Comparison of ENCODE assay signal across 26 cellular contexts in the genomic region with DNA sequence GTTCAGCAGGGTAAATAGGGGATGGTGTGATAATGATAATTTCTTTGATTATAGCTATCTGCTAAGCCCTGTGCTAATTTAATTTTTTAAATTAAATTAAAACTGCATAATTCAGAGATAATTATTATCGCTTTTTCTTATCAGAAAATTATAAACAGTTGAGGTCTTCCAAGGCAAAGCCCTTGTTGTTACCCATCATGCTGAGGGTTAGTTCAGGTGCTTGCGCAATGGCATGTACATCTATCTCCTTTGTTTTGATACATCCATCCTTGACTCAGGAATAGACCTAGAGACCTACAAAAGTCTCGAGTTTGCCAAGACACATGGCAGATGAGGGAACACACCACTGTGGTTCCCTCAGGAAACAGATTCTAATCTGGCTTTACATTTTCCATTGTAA.
DNase-seq lines count a peak whose midpoint lies in the region; ATAC-seq, FAIRE-seq and TF ChIP-seq lines count a peak whose summit lies in the region.
"Had no signal": no experiment of that assay in that cellular context is flagged by ENCODE, and none has a peak within 500 bp of the region (broad histone marks: within the 10 kb centered on the region; RNA-seq: fewer than 3 reads in every experiment).

No MANE protein-coding gene starts in this region.

- H3K23me2 ChIP-seq in H1 (ENCODE audit: low read depth, low read length), result no peaks in the 10 kb centered on the region

- CTCF ChIA-PET in HepG2 (lab: Yijun Ruan, JAX; ENCODE audit: low intra/inter-chr PET ratio, low total read pairs), result no interaction called here
- CTCF ChIA-PET in IMR-90 (lab: Yijun Ruan, JAX), result interaction anchor here (1.6 kb wide), 1 partner anchor 10 kb away, joined by 4 read pairs; no protein-coding TSS in a partner anchor
- CTCF ChIA-PET in H1 (lab: Charles Lee; ENCODE audit: partially characterized antibody), result interaction anchor here (2.3 kb wide), 1 partner anchor 11 kb away, joined by 19 read pairs; no protein-coding TSS in a partner anchor

- no peak for TF ChIP-seq CTCF in HepG2 (CRISPR knock-in tag; IDR thresholded peaks at IDR 0.05)
- no peak for TF ChIP-seq CTCF in right lobe of liver (IDR thresholded peaks at IDR 0.05)
- no peak for TF ChIP-seq CTCF in IMR-90 (conservative IDR thresholded peaks at IDR 0.05; ENCODE audit: low read depth, low read length)
- no peak for TF ChIP-seq CTCF in H1 (IDR thresholded peaks at IDR 0.05; ENCODE audit: control extremely low read depth in 1 of 3, insufficient read depth in 1 of 3, low read depth in 1 of 3, low read length in 3 of 3)

- H3K9ac ChIP-seq in HepG2 (ENCODE audit: insufficient read depth, low read depth, low read length), result no peak overlapping the region
- H3K9ac ChIP-seq in IMR-90 (ENCODE audit: low read depth, low read length), result no peak overlapping the region
- no peak overlapping the region for H3K9ac ChIP-seq in H1 (replicated peaks in 1 of 4; ENCODE audit: extremely low read depth in 1 of 4, low read depth in 3 of 4, low read length in 3 of 4)
- H3K9ac ChIP-seq: BLaER1 had no signal

- POLR2A ChIA-PET in HepG2 (lab: Yijun Ruan, JAX), result no interaction called here
- POLR2A ChIA-PET in IMR-90 (lab: Charles Lee; ENCODE audit: unreplicated experiment), result no interaction called here
- POLR2A ChIA-PET in H1 (lab: Charles Lee; ENCODE audit: partially characterized antibody), result no interaction called here

- H2BK15ac ChIP-seq in IMR-90 (ENCODE audit: low read depth, low read length), result no peak overlapping the region
- H2BK15ac ChIP-seq in H1 (ENCODE audit: low read length), result no peak overlapping the region

- TF ChIP-seq POLR2A in HepG2 (IDR thresholded peaks at IDR 0.05; ENCODE audit: insufficient read depth in 1 of 2, low read depth in 2 of 2, low read length in 2 of 2), result no peak
- no peak for TF ChIP-seq POLR2A in right lobe of liver (IDR thresholded peaks at IDR 0.05)
- TF ChIP-seq POLR2A in IMR-90 (IDR thresholded peaks at IDR 0.05; ENCODE audit: low read depth, low read length), result no peak
- no peak for TF ChIP-seq POLR2A in H1 (IDR thresholded peaks at IDR 0.05; ENCODE audit: control extremely low read depth in 1 of 2, low read depth in 2 of 2, low read length in 2 of 2)

- dilution Hi-C loops in IMR-90 (cut with HindIII; ENCODE audit: low sequenced_read_pairs, unreplicated experiment), result no loop called here

- H3K14ac ChIP-seq in IMR-90 (replicated peaks; ENCODE audit: low read depth, low read length) (no peak overlapping the region), H1 (ENCODE audit: insufficient read length) (no peak overlapping the region)

- FAIRE-seq in HepG2 (lab: Jason Lieb, UNC) (no peak), H1 (lab: Jason Lieb, UNC) (no peak)
- FAIRE-seq: GM12878, GM12892, GM18507 had no signal

- no peaks in the 10 kb centered on the region for H3K9me1 ChIP-seq in IMR-90 (ENCODE audit: insufficient read depth, low read length)

- WGBS in HepG2 (ENCODE audit: low lambda C conversion rate), result 30% methylated on average over 3 of the region's 3 CpGs
- 48% methylated on average over 3 of the region's 3 CpGs for WGBS in right lobe of liver (ENCODE audit: insufficient coverage, low coverage, low lambda C conversion rate, missing lambda C conversion rate)
- 83% methylated on average over 1 of the region's 3 CpGs; no CpG with 5 or more reads in 1 of the 2 experiments for WGBS in IMR-90 (ENCODE audit: extremely low coverage in 2 of 2, insufficient read length in 1 of 2), 2 experiments
- 60% methylated on average over 3 of the region's 3 CpGs; no CpG with 5 or more reads in 1 of the 2 experiments for WGBS in H1 (ENCODE audit: extremely low coverage in 1 of 2, insufficient coverage in 1 of 2, insufficient read length in 1 of 2, insufficient replicate concordance in 2 of 2, low coverage in 1 of 2, low lambda C conversion rate in 2 of 2, missing lambda C conversion rate in 1 of 2), 2 experiments

- H3K27me3 ChIP-seq in HepG2 (ENCODE audit: control insufficient read depth in 1 of 2, insufficient read depth in 2 of 2, low read length in 2 of 2), result no peaks in the 10 kb centered on the region
- no peaks in the 10 kb centered on the region for H3K27me3 ChIP-seq in right lobe of liver
- no peaks in the 10 kb centered on the region for H3K27me3 ChIP-seq in IMR-90 (ENCODE audit: control insufficient read depth, insufficient read depth, low read length)
- no peaks in the 10 kb centered on the region for H3K27me3 ChIP-seq in H1 (replicated peaks in 1 of 4; ENCODE audit: control insufficient read depth in 3 of 4, extremely low read depth in 1 of 4, insufficient read depth in 3 of 4, low read length in 3 of 4)
- H3K27me3 ChIP-seq: BE2C, BLaER1 had no signal

- H4K20me1 ChIP-seq in HepG2 (ENCODE audit: insufficient read depth, low read length), result no peaks in the 10 kb centered on the region
- no peaks in the 10 kb centered on the region for H4K20me1 ChIP-seq in IMR-90 (ENCODE audit: insufficient read depth, low read length)
- no peaks in the 10 kb centered on the region for H4K20me1 ChIP-seq in H1 (replicated peaks in 1 of 2; ENCODE audit: control insufficient read depth in 1 of 2, insufficient read depth in 2 of 2, low read length in 2 of 2)
- H4K20me1 ChIP-seq: BLaER1 had no signal

- no peak overlapping the region for H3K18ac ChIP-seq in IMR-90 (ENCODE audit: low read depth, low read length)
- no peak overlapping the region for H3K18ac ChIP-seq in H1 (ENCODE audit: extremely low read depth, low read length)

- TF ChIP-seq RAD21 in HepG2 (CRISPR knock-in tag; IDR thresholded peaks at IDR 0.05) (no peak), IMR-90 (IDR thresholded peaks at IDR 0.05; ENCODE audit: low read length) (no peak), H1 (IDR thresholded peaks at IDR 0.05 in 1 of 2, conservative IDR thresholded peaks at IDR 0.05 in 1 of 2; ENCODE audit: low read depth in 2 of 2, low read length in 2 of 2) (no peak)

- H3K23ac ChIP-seq in IMR-90 (ENCODE audit: low read depth, low read length), result no peak overlapping the region
- H3K23ac ChIP-seq in H1 (ENCODE audit: insufficient read length), result no peak overlapping the region

- H2BK20ac ChIP-seq in IMR-90 (ENCODE audit: low read depth, low read length) (no peak overlapping the region), H1 (ENCODE audit: low read length) (no peak overlapping the region)

- H4K5ac ChIP-seq in IMR-90 (ENCODE audit: low read depth, low read length) (no peak overlapping the region), H1 (ENCODE audit: insufficient read length, low read depth, low read length) (no peak overlapping the region)

- ATAC-seq in HepG2, result no peak
- ATAC-seq in right lobe of liver, result no peak
- ATAC-seq in IMR-90 (ENCODE audit: low read depth), result no peak
- ATAC-seq in HG02678 (IDR thresholded peaks at IDR 0.05; ENCODE audit: unreplicated experiment), result no peak
- ATAC-seq in HG02981 (IDR thresholded peaks at IDR 0.05; ENCODE audit: unreplicated experiment), result no peak
- ATAC-seq: GM12878 had no signal

- H3K36me3 ChIP-seq in HepG2 (replicated peaks in 1 of 2; ENCODE audit: control insufficient read depth in 1 of 2, insufficient read depth in 2 of 2, low read length in 2 of 2), result no peaks in the 10 kb centered on the region
- no peaks in the 10 kb centered on the region for H3K36me3 ChIP-seq in right lobe of liver
- H3K36me3 ChIP-seq in IMR-90 (ENCODE audit: control insufficient read depth, insufficient read depth, low read length), result no peaks in the 10 kb centered on the region
- H3K36me3 ChIP-seq in H1 (ENCODE audit: control insufficient read depth in 2 of 4, insufficient read depth in 4 of 4, low read length in 3 of 4), result no peaks in the 10 kb centered on the region
- H3K36me3 ChIP-seq: BE2C, BLaER1 had no signal

- H4K8ac ChIP-seq in IMR-90 (ENCODE audit: low read depth in 2 of 2, low read length in 2 of 2) (no peak overlapping the region), H1 (ENCODE audit: extremely low read depth, insufficient read depth, low read length) (no peak overlapping the region)

- H2AFZ ChIP-seq in HepG2 (ENCODE audit: low read length) (no peak overlapping the region), IMR-90 (replicated peaks; ENCODE audit: low read length, poor library complexity) (no peak overlapping the region), H1 (ENCODE audit: low read length) (no peak overlapping the region)

- H3K4ac ChIP-seq in IMR-90 (ENCODE audit: low read depth, low read length), result no peak overlapping the region
- H3K4ac ChIP-seq in H1 (replicated peaks; ENCODE audit: insufficient read length, low read depth, low read length), result no peak overlapping the region

- H3K79me1 ChIP-seq in IMR-90 (ENCODE audit: low read depth in 1 of 2, low read length in 2 of 2), result no peaks in the 10 kb centered on the region
- H3K79me1 ChIP-seq in H1 (ENCODE audit: low read depth, low read length), result no peaks in the 10 kb centered on the region

- no peaks in the 10 kb centered on the region for H3K9me3 ChIP-seq in HepG2 (ENCODE audit: low read length)
- H3K9me3 ChIP-seq in right lobe of liver, result no peaks in the 10 kb centered on the region
- no peaks in the 10 kb centered on the region for H3K9me3 ChIP-seq in IMR-90 (ENCODE audit: control insufficient read depth, insufficient read depth, low read length)
- no peaks in the 10 kb centered on the region for H3K9me3 ChIP-seq in H1 (ENCODE audit: insufficient read depth in 2 of 2, low read depth in 1 of 2, low read length in 1 of 2)
- H3K9me3 ChIP-seq: BE2C, BLaER1 had no signal

- no peak overlapping the region for H2BK120ac ChIP-seq in IMR-90 (ENCODE audit: low read depth, low read length)
- no peak overlapping the region for H2BK120ac ChIP-seq in H1 (replicated peaks; ENCODE audit: low read depth, low read length)

- H3K56ac ChIP-seq in IMR-90 (ENCODE audit: extremely low read depth, insufficient read depth, low read length) (no peak overlapping the region), H1 (replicated peaks; ENCODE audit: insufficient read length, low read depth, low read length) (no peak overlapping the region)

- H2AK9ac ChIP-seq in IMR-90 (replicated peaks; ENCODE audit: low read depth, low read length, poor library complexity), result no peak overlapping the region

- H2BK12ac ChIP-seq in H1 (ENCODE audit: low read depth, low read length), result no peak overlapping the region

- in situ Hi-C loops in HepG2 (cut with HindIII; ENCODE audit: extremely low pct_ligation_motif_present, low pct_unique_long_range_greater_than_20kb) (no loop called here), IMR-90 (cut with MboI; ENCODE audit: low sequenced_read_pairs) (no loop called here)

- DNase-seq in HepG2 (ENCODE audit: low spot score) (no peak), right lobe of liver (no peak), IMR-90 (no peak), H1 (ENCODE audit: low read depth in 1 of 2, low spot score in 2 of 2) (no peak), NOMO-1 treated with dmso at 0.1 percent for 144 hours (lab: John Stamatoyannopoulos, UW; ENCODE audit: unreplicated experiment) (no peak)
- DNase-seq: ACHN; BE2C; C1 segment of cervical spinal cord; CD4-positive, alpha-beta memory T cell; CD4-positive, CD25-positive, alpha-beta regulatory T cell; CD8-positive, alpha-beta memory T cell; COR-L47; DMS 273 treated with DMSO at 0.1 percent for 48 hours; DMS153; DMS53; DMS79; DND-41; EL; GDM1 had no signal

- H2BK5ac ChIP-seq in IMR-90 (ENCODE audit: low read depth, low read length, poor library complexity, severe bottlenecking) (no peak overlapping the region), H1 (ENCODE audit: low read depth, low read length) (no peak overlapping the region)

- intact Hi-C loops in HepG2 (cut with micrococcal nuclease; ENCODE audit: unreplicated experiment) (no loop called here), right lobe of liver (cut with DNase I) (no loop called here), IMR-90 (cut with micrococcal nuclease) (no loop called here)

- H3K27ac ChIP-seq in HepG2 (ENCODE audit: extremely low read length, insufficient read depth, low read length) (no peak overlapping the region), right lobe of liver (no peak overlapping the region), IMR-90 (ENCODE audit: insufficient read depth, low read length) (no peak overlapping the region), H1 (ENCODE audit: low read depth, low read length) (no peak overlapping the region)
- H3K27ac ChIP-seq: 22Rv1, BLaER1 had no signal

- H3K4me3 ChIP-seq in HepG2 (replicated peaks in 1 of 3; ENCODE audit: insufficient read depth in 1 of 3, low read depth in 2 of 3, low read length in 3 of 3) (no peak overlapping the region), right lobe of liver (no peak overlapping the region), IMR-90 (ENCODE audit: insufficient read depth, low read depth, low read length) (no peak overlapping the region), H1 (ENCODE audit: extremely low read depth in 1 of 4, insufficient read depth in 2 of 4, low read depth in 3 of 4, low read length in 4 of 4) (no peak overlapping the region)
- H3K4me3 ChIP-seq: BLaER1, GM12878 had no signal

- H4K91ac ChIP-seq in IMR-90 (ENCODE audit: insufficient read depth, low read depth, low read length) (no peak overlapping the region), H1 (replicated peaks; ENCODE audit: insufficient read length, low read length) (no peak overlapping the region)

- TF ChIP-seq EP300 in HepG2 (IDR thresholded peaks at IDR 0.05; ENCODE audit: low read depth in 2 of 2, low read length in 2 of 2) (no peak), HepG2 (CRISPR knock-in tag; IDR thresholded peaks at IDR 0.05; ENCODE audit: borderline replicate concordance) (no peak), H1 (IDR thresholded peaks at IDR 0.05; ENCODE audit: borderline replicate concordance in 1 of 2, low read depth in 2 of 2, low read length in 2 of 2) (no peak)

- no peak overlapping the region for H3K4me2 ChIP-seq in HepG2 (ENCODE audit: low read depth, low read length)
- H3K4me2 ChIP-seq in IMR-90 (ENCODE audit: low read depth, low read length), result no peak overlapping the region
- H3K4me2 ChIP-seq in H1 (ENCODE audit: insufficient read depth in 1 of 2, low read depth in 2 of 2, low read length in 2 of 2), result no peak overlapping the region
- H3K4me2 ChIP-seq: BLaER1 had no signal

- H3K4me1 ChIP-seq in HepG2 (ENCODE audit: insufficient read depth, low read length) (no peaks in the 10 kb centered on the region), right lobe of liver (no peaks in the 10 kb centered on the region), IMR-90 (ENCODE audit: control insufficient read depth, insufficient read depth, low read length) (no peaks in the 10 kb centered on the region), H1 (replicated peaks in 1 of 4; ENCODE audit: control insufficient read depth in 3 of 4, insufficient read depth in 4 of 4, low read length in 3 of 4) (no peaks in the 10 kb centered on the region)
- H3K4me1 ChIP-seq: BE2C had no signal

- no TSS peak for BruUV-seq in HepG2 (replicated peaks; lab: Mats Ljungman, UMichigan)
- no TSS peak for BruUV-seq in IMR-90 (replicated peaks; lab: Mats Ljungman, UMichigan)

- H3K79me2 ChIP-seq in HepG2 (ENCODE audit: insufficient read depth, low read length) (no peaks in the 10 kb centered on the region), H1 (ENCODE audit: control insufficient read depth in 1 of 2, insufficient read depth in 2 of 2, low read length in 2 of 2) (no peaks in the 10 kb centered on the region)

- no peak overlapping the region for H2AK5ac ChIP-seq in IMR-90 (ENCODE audit: low read depth, low read length)
- H2AK5ac ChIP-seq in H1 (ENCODE audit: low read depth, low read length), result no peak overlapping the region
